In genomic region chr14:75176142-75176820, GRCh38 we compare ENCODE assay signal across 8 cellular contexts. TPM values are rescaled to one million over a fixed set of nuclear protein-coding genes. Genes with fewer than 3 reads are reported as not detected.
A peak's percentile ranks its signal among the peaks of the same experiment; 100 is the strongest.
DNase-seq lines count a peak whose midpoint lies in the region; ATAC-seq and TF ChIP-seq lines count a peak whose summit lies in the region.

TSS of gene TMED10 (minus strand) at chr14:75176612. CDS start at chr14:75176579, 33 bp downstream.

- peak within 1 kb of the TSS; percentile 99 for H3K27ac Mint-ChIP-seq in activated B cell treated with CpG ODN at 0.5 μM for 24 hours

- DNase-seq in NCI-H345 (lab: John Stamatoyannopoulos, UW) (peak; percentile 93), NCI-H345 treated with DMSO at 0.1 percent for 48 hours (lab: John Stamatoyannopoulos, UW; ENCODE audit: unreplicated experiment) (no peak), NCI-H2081 (lab: John Stamatoyannopoulos, UW) (peak; percentile 87 to 91), activated B cell treated with CpG ODN at 0.5 μM for 24 hours (peak; percentile 79), cardiac fibroblast (ENCODE audit: low read depth in 2 of 2) (peak; percentile 93), iris pigment epithelial cell (ENCODE audit: low read depth) (peak; percentile 85)
- peak; percentile 88 for DNase-seq in stimulated activated CD4-positive, alpha-beta T cell treated with anti-CD3 and anti-CD28 coated beads, Interleukin-12 subunit alpha, Interleukin-12 subunit beta, amount 100 ng/mL, for 4 hours

- peaks cover 32% of the 10 kb centered on the region for H3K4me1 Mint-ChIP-seq in activated B cell treated with CpG ODN at 0.5 μM for 24 hours

- H3K4me3 Mint-ChIP-seq in activated B cell treated with CpG ODN at 0.5 μM for 24 hours = peak within 1 kb of the TSS; percentile 97

- H3K9me3 Mint-ChIP-seq in activated B cell treated with CpG ODN at 0.5 μM for 24 hours = no peaks in the 10 kb centered on the region

- H3K27me3 Mint-ChIP-seq in activated B cell treated with CpG ODN at 0.5 μM for 24 hours = no peaks in the 10 kb centered on the region

- TF ChIP-seq CTCF in activated B cell treated with CpG ODN at 0.5 μM for 24 hours (IDR thresholded peaks at IDR 0.05) (no peak), cardiac fibroblast (IDR thresholded peaks at IDR 0.05; ENCODE audit: low read depth, low read length) (no peak)

- POLR2A ChIA-PET in activated B cell treated with CpG ODN at 0.5 μM for 24 hours (lab: Charles Lee) = interaction anchor here (0.5 to 2.2 kb wide), 14 partner anchors 12 to 339 kb away, joined by 3 to 12 read pairs (median 4); partner anchors contain the start of gene NEK9

- CTCF ChIA-PET in activated B cell treated with CpG ODN at 0.5 μM for 24 hours (lab: Charles Lee) = interaction anchor here (0.5 to 1.7 kb wide), 2 partner anchors 120 to 128 kb away, joined by 3 to 6 read pairs; no protein-coding TSS in a partner anchor

- ATAC-seq in HG02852 (IDR thresholded peaks at IDR 0.05; ENCODE audit: unreplicated experiment) (peak; percentile 65), activated B cell treated with CpG ODN at 0.5 μM for 24 hours (ENCODE audit: low read depth) (peak; percentile 73)

- H3K36me3 Mint-ChIP-seq in activated B cell treated with CpG ODN at 0.5 μM for 24 hours (ENCODE audit: low read depth) = peaks cover 8% of the 10 kb centered on the region

- peak within 1 kb of the TSS; percentile 88 to 94 for H3K4me3 ChIP-seq in cardiac fibroblast (replicated peaks in 1 of 2; ENCODE audit: low read depth in 2 of 2, low read length in 2 of 2)

- intact Hi-C loops in activated B cell treated with CpG ODN at 0.5 μM for 24 hours (cut with micrococcal nuclease) = loop anchor here (1.0 to 2.0 kb wide), 8 partner anchors 12 to 485 kb away; partner anchors contain the start of genes FOS, NEK9 and TTLL5

RNA-seq across cellular contexts. Expression of gene TMED10, which starts in this region (rescaled TPM):
- total RNA-seq in activated B cell treated with CpG ODN at 0.5 μM for 24 hours = 124 and 130 TPM in 2 replicates
